In the genomic region with DNA sequence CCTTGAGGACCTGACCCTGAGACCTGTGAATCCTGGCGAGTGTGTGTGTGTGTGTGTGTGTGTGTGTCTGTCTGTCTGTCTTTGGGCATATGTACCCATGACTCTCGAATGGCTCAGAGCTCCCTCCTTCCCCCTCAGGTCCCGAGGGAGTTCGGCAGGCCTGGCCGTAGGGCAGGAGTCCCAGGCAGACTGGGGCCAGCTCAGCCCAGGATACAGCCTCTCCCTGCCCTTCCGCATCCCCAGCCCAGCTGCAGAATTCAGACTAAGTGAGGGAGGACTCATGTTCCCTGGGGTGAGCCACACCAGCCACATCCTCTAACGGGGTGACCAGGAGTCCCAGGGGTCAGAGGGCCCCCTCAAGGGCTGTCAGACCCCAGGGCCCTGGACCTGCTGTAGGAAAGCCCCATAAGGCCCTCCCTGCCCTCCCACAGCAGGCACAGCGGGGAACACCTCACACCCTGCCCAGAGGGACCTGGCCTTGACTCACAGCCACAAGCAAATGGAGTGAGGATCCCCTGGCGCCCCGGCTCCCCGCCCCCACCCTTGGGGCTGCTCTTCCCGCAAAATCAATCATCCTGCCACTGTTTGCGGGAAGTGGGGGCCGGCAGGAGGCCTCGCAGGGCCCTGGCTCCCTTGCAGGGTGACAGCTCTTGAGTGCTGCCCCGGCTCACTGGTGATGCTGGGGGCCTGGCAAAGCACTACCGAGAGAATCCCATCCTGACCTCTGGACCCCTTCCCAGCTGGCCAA, we compare ENCODE assay signal across 14 cellular contexts.
A peak's percentile ranks its signal among the peaks of the same experiment; 100 is the strongest.
DNase-seq lines count a peak whose midpoint lies in the region; ATAC-seq lines count a peak whose summit lies in the region.
"Had no signal": no experiment of that assay in that cellular context is flagged by ENCODE, and none has a peak within 500 bp of the region (broad histone marks: within the 10 kb centered on the region; RNA-seq: fewer than 3 reads in every experiment).

No MANE protein-coding gene starts in this region.

- H3K4me1 ChIP-seq in BLaER1 (peaks cover 45% of the 10 kb centered on the region), Karpas-422 (ENCODE audit: low read length) (peaks cover 5% of the 10 kb centered on the region; the same call in 1 of the 2 replicates)

- H2AFZ ChIP-seq in Karpas-422 (ENCODE audit: low read length), result no peak overlapping the region

- peaks cover 24% of the 10 kb centered on the region for H3K27me3 ChIP-seq in BLaER1
- no peaks in the 10 kb centered on the region for H3K27me3 ChIP-seq in Karpas-422 (ENCODE audit: low read length)

- no peaks in the 10 kb centered on the region for H3K36me3 ChIP-seq in BLaER1
- H3K36me3 ChIP-seq in Karpas-422 (ENCODE audit: insufficient read depth, low read length), result no peaks in the 10 kb centered on the region

- ATAC-seq in left lobe of liver, result no peak
- ATAC-seq: activated CD4-positive, CD25-positive, alpha-beta regulatory T cell treated with anti-CD3 and anti-CD28 coated beads, Interleukin-2, amount 50 U/mL, for 24 hours had no signal

- H3K9me2 ChIP-seq in Karpas-422 (replicated peaks; ENCODE audit: insufficient read depth, low read length), result no peaks in the 10 kb centered on the region

- peaks cover 33% of the 10 kb centered on the region; the same call in 1 of the 2 replicates for H4K20me1 ChIP-seq in BLaER1
- no peaks in the 10 kb centered on the region for H4K20me1 ChIP-seq in Karpas-422 (ENCODE audit: insufficient read depth, low read depth, low read length)

- DNase-seq in HK-2 (ENCODE audit: unreplicated experiment) (peak; percentile 69), amniotic epithelial cell (ENCODE audit: low read depth) (peak; percentile 53), islet precursor cell (peak; percentile 63), left lobe of liver (ENCODE audit: low spot score) (no peak), Karpas-422 (no peak), NCI-H1694 treated with DMSO at 0.1 percent for 48 hours (lab: John Stamatoyannopoulos, UW) (no peak), NCI-H1105 (lab: John Stamatoyannopoulos, UW) (no peak)
- DNase-seq: anterior cingulate cortex; NCI-H1048; NCI-H526; stimulated activated CD4-positive, alpha-beta T cell treated with anti-CD3 and anti-CD28 coated beads, Interleukin-2, amount 100 ng/mL, for 24 hours; stimulated activated naive CD4-positive, alpha-beta T cell treated with Interleukin-2 at 50 U/mL for 16 hours had no signal

- H3K9ac ChIP-seq in BLaER1, result peak overlapping the region; percentile 40; the same call in 1 of the 2 replicates
- H3K9ac ChIP-seq in Karpas-422 (ENCODE audit: low read length), result no peak overlapping the region

- no peaks in the 10 kb centered on the region for H3K79me2 ChIP-seq in Karpas-422 (ENCODE audit: low read length)

- peak overlapping the region; percentile 83 for H3K4me2 ChIP-seq in BLaER1
- H3K4me2 ChIP-seq in Karpas-422 (ENCODE audit: low read depth, low read length, poor library complexity, severe bottlenecking), result no peak overlapping the region

- H3K27ac ChIP-seq in BLaER1 (peak overlapping the region; percentile 32; the same call in 1 of the 2 replicates), Karpas-422 (ENCODE audit: low read length) (no peak overlapping the region)

- no peaks in the 10 kb centered on the region for H3K9me3 ChIP-seq in BLaER1
- H3K9me3 ChIP-seq in Karpas-422 (ENCODE audit: low read length), result no peaks in the 10 kb centered on the region

- H3K4me3 ChIP-seq in BLaER1 (no peak overlapping the region), Karpas-422 (ENCODE audit: low read length) (no peak overlapping the region)

Comparison
In these comparisons a context has a peak if more than half of its experiments do, and no peak if none do; other contexts are left out.
1. DNase-seq: peak in HK-2 (single experiment), amniotic epithelial cell (single experiment) and islet precursor cell (single experiment); none in left lobe of liver (single experiment), Karpas-422 (single experiment), NCI-H1694 treated with DMSO at 0.1 percent for 48 hours (single experiment) and NCI-H1105 (single experiment).